In genomic region chr17:41786227-41787020, GRCh38 we compare ENCODE assay signal across 8 cellular contexts. TPM values are rescaled to one million over a fixed set of nuclear protein-coding genes. Genes with fewer than 3 reads are reported as not detected.
DNase-seq lines count a peak whose midpoint lies in the region; ATAC-seq and TF ChIP-seq lines count a peak whose summit lies in the region.

Gene JUP (minus strand): TSS chr17:41786711. CDS start chr17:41771854, 14,857 bp downstream.

- peak; percentile 97 for DNase-seq in AG10803 (ENCODE audit: low read depth)
- DNase-seq in HUDEP-2 (lab: John Stamatoyannopoulos, UW; ENCODE audit: unreplicated experiment in 76 of 76), result peak; percentile 39 to 100 (median 99)
- peak; percentile 97 for DNase-seq in NT2/D1 (ENCODE audit: low read depth, low spot score)
- DNase-seq in activated CD8-positive, alpha-beta memory T cell treated with anti-CD3 and anti-CD28 coated beads, Interleukin-2, amount 50 U/mL, for 48 hours, result peak; percentile 95
- peak; percentile 100 for DNase-seq in mesendoderm
- DNase-seq in stimulated activated CD8-positive, alpha-beta memory T cell treated with anti-CD3 and anti-CD28 coated beads, Interleukin-12 subunit alpha, Interleukin-12 subunit beta, amount 100 ng/mL, for 4 hours (ENCODE audit: low read depth), result peak; percentile 76

- peak within 1 kb of the TSS; percentile 97 for H3K4me2 ChIP-seq in mesendoderm (ENCODE audit: low read length)

- H3K79me2 ChIP-seq in mesendoderm (ENCODE audit: control insufficient read depth, insufficient read depth, low read length), result peaks cover 29% of the 10 kb centered on the region

- peak within 1 kb of the TSS; percentile 98 for H3K27ac ChIP-seq in mesendoderm (ENCODE audit: low read depth, low read length)

- H4K5ac ChIP-seq in mesendoderm (ENCODE audit: low read length), result peak within 1 kb of the TSS; percentile 91

- in situ Hi-C loops in endometrial microvascular endothelial cells (cut with HindIII; ENCODE audit: inconsistent ontology term, low pct_unique_long_range_greater_than_20kb, low sequenced_read_pairs), result no loop called here

- peak; percentile 83 for ATAC-seq in GM19328 (IDR thresholded peaks at IDR 0.05; ENCODE audit: unreplicated experiment)

- no CpG with 5 or more reads among the region's 79 CpGs for WGBS in mesendoderm (ENCODE audit: extremely low coverage, insufficient coverage, low lambda C conversion rate)

- H3K79me1 ChIP-seq in mesendoderm (ENCODE audit: low read length), result peaks cover 2% of the 10 kb centered on the region

- H2BK15ac ChIP-seq in mesendoderm (replicated peaks; ENCODE audit: low read depth), result no peak within 1 kb of the TSS

- peak within 1 kb of the TSS; percentile 56 for H3K4me3 ChIP-seq in AG10803 (ENCODE audit: low read length)
- peak within 1 kb of the TSS; percentile 79 for H3K4me3 ChIP-seq in NT2/D1 (ENCODE audit: insufficient read length, low read depth)
- H3K4me3 ChIP-seq in mesendoderm (ENCODE audit: low read length), result peak within 1 kb of the TSS; percentile 77

- H3K27me3 ChIP-seq in NT2/D1 (ENCODE audit: insufficient read depth, insufficient read length) (peaks cover 7% of the 10 kb centered on the region), mesendoderm (ENCODE audit: insufficient read depth, low read length, poor library complexity) (no peaks in the 10 kb centered on the region)

- peak within 1 kb of the TSS; percentile 89 for H3K23ac ChIP-seq in mesendoderm (ENCODE audit: low read length)

- H3K56ac ChIP-seq in mesendoderm (ENCODE audit: low read length), result peak within 1 kb of the TSS; percentile 93

- H3K4me1 ChIP-seq in NT2/D1 (ENCODE audit: insufficient read depth, insufficient read length), result peaks cover 13% of the 10 kb centered on the region
- H3K4me1 ChIP-seq in mesendoderm (ENCODE audit: control insufficient read depth, low read depth, low read length), result peaks cover 6% of the 10 kb centered on the region

- H3K18ac ChIP-seq in mesendoderm (ENCODE audit: low read length), result peak within 1 kb of the TSS; percentile 94

- no peak within 1 kb of the TSS for H4K8ac ChIP-seq in mesendoderm (ENCODE audit: low read depth, low read length)

- no peak for TF ChIP-seq CTCF in AG10803 (conservative IDR thresholded peaks at IDR 0.05; ENCODE audit: low read length)

- peak within 1 kb of the TSS; percentile 67 for H2BK120ac ChIP-seq in mesendoderm (ENCODE audit: low read depth, low read length)

- peak within 1 kb of the TSS; percentile 88 for H3K9ac ChIP-seq in NT2/D1 (ENCODE audit: insufficient read length, low read depth)
- peak within 1 kb of the TSS; percentile 90 for H3K9ac ChIP-seq in mesendoderm (ENCODE audit: low read length)

- peak within 1 kb of the TSS; percentile 90 for H3K4ac ChIP-seq in mesendoderm (ENCODE audit: low read depth, low read length)

- peaks cover 16% of the 10 kb centered on the region for H3K36me3 ChIP-seq in NT2/D1 (ENCODE audit: insufficient read depth, insufficient read length, low read length)
- H3K36me3 ChIP-seq in mesendoderm (ENCODE audit: control insufficient read depth, insufficient read depth, low read length), result no peaks in the 10 kb centered on the region

- no peak within 1 kb of the TSS for H2AK5ac ChIP-seq in mesendoderm (ENCODE audit: low read length)

- H3K9me3 ChIP-seq in NT2/D1 (ENCODE audit: insufficient read depth, low read length), result no peaks in the 10 kb centered on the region

- H2BK5ac ChIP-seq in mesendoderm (ENCODE audit: low read length), result peak within 1 kb of the TSS; percentile 73

RNA-seq across cellular contexts. Expression of gene JUP, which starts in this region (rescaled TPM):
- 161 TPM for total RNA-seq in endometrial microvascular endothelial cells (ENCODE audit: inconsistent ontology term)
- polyA plus RNA-seq in mesendoderm (2013, experiment 1 of 2), result 101 TPM
- polyA plus RNA-seq in mesendoderm (2013, experiment 2 of 2), result 98.0 TPM

Comparison
In these comparisons a context has a peak if more than half of its experiments do, and no peak if none do; other contexts are left out.
1. Peak in every context shown above with its lines: DNase-seq, ATAC-seq, H3K4me3 ChIP-seq and H3K27ac ChIP-seq.